In the genomic region with DNA sequence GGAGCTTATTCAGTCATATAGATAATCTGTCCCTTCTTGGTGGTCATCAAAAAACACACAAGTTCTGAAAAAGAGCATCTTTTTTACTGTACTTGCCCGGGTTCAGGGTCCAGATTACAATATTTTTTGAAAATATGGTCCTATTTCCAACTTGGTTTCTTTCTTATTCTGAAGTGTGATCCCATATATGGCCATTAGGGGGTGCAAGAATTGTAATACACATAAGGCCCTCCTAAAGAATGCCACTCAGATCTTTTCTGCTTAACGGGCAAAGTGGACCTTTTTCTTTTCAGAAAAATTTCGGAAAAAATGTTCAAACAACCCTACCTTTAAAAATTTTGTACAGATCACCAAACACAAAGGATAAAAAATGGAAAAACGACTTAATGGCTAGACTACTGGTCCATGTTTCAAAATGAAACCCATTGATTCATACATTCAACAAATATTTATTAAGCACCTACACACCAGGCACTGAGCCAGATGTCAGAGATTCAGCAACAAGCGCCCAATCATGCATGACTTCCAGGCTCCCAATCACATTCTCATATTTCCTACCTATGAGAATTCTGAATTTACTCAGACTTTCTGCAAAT, we compare ENCODE assay signal across 1 cellular context.
TF ChIP-seq lines count a peak whose summit lies in the region.

No MANE protein-coding gene starts in this region.

TF ChIP-seq in GM23338, 12 proteins besides CTCF, POLR2A, EP300 and RAD21 (continued from another document):
- TF ChIP-seq, protein P1, sequence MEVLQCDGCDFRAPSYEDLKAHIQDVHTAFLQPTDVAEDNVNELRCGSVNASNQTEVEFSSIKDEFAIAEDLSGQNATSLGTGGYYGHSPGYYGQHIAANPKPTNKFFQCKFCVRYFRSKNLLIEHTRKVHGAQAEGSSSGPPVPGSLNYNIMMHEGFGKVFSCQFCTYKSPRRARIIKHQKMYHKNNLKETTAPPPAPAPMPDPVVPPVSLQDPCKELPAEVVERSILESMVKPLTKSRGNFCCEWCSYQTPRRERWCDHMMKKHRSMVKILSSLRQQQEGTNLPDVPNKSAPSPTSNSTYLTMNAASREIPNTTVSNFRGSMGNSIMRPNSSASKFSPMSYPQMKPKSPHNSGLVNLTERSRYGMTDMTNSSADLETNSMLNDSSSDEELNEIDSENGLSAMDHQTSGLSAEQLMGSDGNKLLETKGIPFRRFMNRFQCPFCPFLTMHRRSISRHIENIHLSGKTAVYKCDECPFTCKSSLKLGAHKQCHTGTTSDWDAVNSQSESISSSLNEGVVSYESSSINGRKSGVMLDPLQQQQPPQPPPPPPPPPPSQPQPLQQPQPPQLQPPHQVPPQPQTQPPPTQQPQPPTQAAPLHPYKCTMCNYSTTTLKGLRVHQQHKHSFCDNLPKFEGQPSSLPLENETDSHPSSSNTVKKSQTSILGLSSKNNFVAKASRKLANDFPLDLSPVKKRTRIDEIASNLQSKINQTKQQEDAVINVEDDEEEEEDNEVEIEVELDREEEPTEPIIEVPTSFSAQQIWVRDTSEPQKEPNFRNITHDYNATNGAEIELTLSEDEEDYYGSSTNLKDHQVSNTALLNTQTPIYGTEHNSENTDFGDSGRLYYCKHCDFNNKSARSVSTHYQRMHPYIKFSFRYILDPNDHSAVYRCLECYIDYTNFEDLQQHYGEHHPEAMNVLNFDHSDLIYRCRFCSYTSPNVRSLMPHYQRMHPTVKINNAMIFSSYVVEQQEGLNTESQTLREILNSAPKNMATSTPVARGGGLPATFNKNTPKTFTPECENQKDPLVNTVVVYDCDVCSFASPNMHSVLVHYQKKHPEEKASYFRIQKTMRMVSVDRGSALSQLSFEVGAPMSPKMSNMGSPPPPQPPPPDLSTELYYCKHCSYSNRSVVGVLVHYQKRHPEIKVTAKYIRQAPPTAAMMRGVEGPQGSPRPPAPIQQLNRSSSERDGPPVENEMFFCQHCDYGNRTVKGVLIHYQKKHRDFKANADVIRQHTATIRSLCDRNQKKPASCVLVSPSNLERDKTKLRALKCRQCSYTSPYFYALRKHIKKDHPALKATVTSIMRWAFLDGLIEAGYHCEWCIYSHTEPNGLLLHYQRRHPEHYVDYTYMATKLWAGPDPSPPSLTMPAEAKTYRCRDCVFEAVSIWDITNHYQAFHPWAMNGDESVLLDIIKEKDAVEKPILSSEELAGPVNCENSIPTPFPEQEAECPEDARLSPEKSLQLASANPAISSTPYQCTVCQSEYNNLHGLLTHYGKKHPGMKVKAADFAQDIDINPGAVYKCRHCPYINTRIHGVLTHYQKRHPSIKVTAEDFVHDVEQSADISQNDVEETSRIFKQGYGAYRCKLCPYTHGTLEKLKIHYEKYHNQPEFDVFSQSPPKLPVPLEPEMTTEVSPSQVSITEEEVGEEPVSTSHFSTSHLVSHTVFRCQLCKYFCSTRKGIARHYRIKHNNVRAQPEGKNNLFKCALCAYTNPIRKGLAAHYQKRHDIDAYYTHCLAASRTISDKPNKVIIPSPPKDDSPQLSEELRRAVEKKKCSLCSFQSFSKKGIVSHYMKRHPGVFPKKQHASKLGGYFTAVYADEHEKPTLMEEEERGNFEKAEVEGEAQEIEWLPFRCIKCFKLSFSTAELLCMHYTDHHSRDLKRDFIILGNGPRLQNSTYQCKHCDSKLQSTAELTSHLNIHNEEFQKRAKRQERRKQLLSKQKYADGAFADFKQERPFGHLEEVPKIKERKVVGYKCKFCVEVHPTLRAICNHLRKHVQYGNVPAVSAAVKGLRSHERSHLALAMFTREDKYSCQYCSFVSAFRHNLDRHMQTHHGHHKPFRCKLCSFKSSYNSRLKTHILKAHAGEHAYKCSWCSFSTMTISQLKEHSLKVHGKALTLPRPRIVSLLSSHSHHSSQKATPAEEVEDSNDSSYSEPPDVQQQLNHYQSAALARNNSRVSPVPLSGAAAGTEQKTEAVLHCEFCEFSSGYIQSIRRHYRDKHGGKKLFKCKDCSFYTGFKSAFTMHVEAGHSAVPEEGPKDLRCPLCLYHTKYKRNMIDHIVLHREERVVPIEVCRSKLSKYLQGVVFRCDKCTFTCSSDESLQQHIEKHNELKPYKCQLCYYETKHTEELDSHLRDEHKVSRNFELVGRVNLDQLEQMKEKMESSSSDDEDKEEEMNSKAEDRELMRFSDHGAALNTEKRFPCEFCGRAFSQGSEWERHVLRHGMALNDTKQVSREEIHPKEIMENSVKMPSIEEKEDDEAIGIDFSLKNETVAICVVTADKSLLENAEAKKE (CRISPR knock-in tag; IDR thresholded peaks at IDR 0.05) = no peak
- TF ChIP-seq ZNF114 (CRISPR knock-in tag; IDR thresholded peaks at IDR 0.05) = no peak
